ENCODE assay signal across 7 cellular contexts in genomic region chr12:10826258-10826657, GRCh38. TPM values are rescaled to one million over a fixed set of nuclear protein-coding genes. Genes with fewer than 3 reads are reported as not detected.
"Had no signal": no experiment of that assay in that cellular context is flagged by ENCODE, and none has a peak within 500 bp of the region (broad histone marks: within the 10 kb centered on the region; RNA-seq: fewer than 3 reads in every experiment).

TSS of gene TAS2R10 (minus strand) at chr12:10826358. CDS start at chr12:10826269, 89 bp downstream.

- H3K4me3 Mint-ChIP-seq: IgD-negative memory B cell had no signal

- H3K27ac Mint-ChIP-seq: IgD-negative memory B cell had no signal

- H3K27me3 Mint-ChIP-seq: IgD-negative memory B cell had no signal

- ATAC-seq: HepG2, K562 had no signal

- H3K4me3 ChIP-seq: K562 had no signal

- H3K27ac ChIP-seq: HL-60 had no signal

- DNase-seq: IMR-90, KBM-7 had no signal

- H3K4me1 Mint-ChIP-seq: IgD-negative memory B cell had no signal

RNA-seq across cellular contexts. Expression of gene TAS2R10, which starts in this region (rescaled TPM):
- total RNA-seq: HT1080 had no signal
- polyA plus RNA-seq: IgD-negative memory B cell, K562 had no signal
